ENCODE assay signal across 16 cellular contexts in the genomic region with DNA sequence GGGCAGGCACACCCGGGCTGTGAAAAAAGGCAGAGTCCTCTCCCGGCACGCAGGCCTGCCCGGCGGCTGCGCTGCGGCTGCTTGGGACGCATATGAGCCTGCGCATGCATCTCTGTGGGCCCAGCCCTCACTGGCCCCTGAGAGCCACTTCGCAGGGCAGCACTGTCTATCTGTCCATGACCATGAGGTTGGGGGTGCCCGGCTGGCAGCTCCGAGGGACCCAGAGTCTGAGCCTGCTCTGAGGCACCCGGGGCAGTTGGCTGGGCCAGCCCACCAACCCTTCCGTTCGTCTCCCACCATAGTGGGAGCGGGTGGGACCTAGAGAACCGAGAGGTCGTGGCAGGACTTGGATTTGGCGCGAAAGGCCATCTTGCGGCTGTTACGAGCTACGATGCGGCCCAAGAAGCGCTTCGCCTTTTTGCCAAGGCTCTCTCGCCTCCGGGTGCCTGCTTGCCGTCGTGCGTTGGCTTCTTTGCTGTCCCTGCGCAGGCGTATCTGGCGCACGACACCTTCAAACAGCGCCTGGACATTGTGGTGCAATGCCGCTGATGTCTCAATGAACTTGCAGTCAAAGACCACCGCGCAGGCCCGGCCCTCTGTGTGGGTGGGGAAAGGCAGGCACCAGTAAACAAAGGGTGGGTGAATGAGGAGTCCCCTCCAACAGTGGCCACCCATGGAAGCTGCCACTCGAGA. TPM values are rescaled to one million over a fixed set of nuclear protein-coding genes. Genes with fewer than 3 reads are reported as not detected.
DNase-seq lines count a peak whose midpoint lies in the region; ATAC-seq and TF ChIP-seq lines count a peak whose summit lies in the region.
"Had no signal": no experiment of that assay in that cellular context is flagged by ENCODE, and none has a peak within 500 bp of the region (broad histone marks: within the 10 kb centered on the region; RNA-seq: fewer than 3 reads in every experiment).

No MANE protein-coding gene starts in this region.

- no peak overlapping the region for H3K4me2 ChIP-seq in osteoblast (ENCODE audit: insufficient read depth, low read length)
- H3K4me2 ChIP-seq: KMS-11, PC-9 had no signal

- no peak for TF ChIP-seq EP300 in upper lobe of left lung (IDR thresholded peaks at IDR 0.05)

- no peak overlapping the region for H2AFZ ChIP-seq in osteoblast (ENCODE audit: low read length)
- H2AFZ ChIP-seq: PC-9 had no signal

- no peaks in the 10 kb centered on the region for H3K79me2 ChIP-seq in osteoblast (ENCODE audit: insufficient read depth, low read length)

- WGBS in upper lobe of left lung, 2 donors: 74 to 81% methylated on average over 29 to 41 of the region's 41 CpGs

- H3K4me1 ChIP-seq in osteoblast (ENCODE audit: insufficient read depth, low read length): peaks cover 30% of the 10 kb centered on the region
- peaks cover 26 to 38% (median 29%) of the 10 kb centered on the region in 4 donors for H3K4me1 ChIP-seq in upper lobe of left lung

- H3K27ac ChIP-seq in osteoblast (ENCODE audit: low read depth, low read length): no peak overlapping the region
- peak overlapping the region in 3 of 4 donors; percentile 35 to 61 (median 42) for H3K27ac ChIP-seq in upper lobe of left lung
- H3K27ac ChIP-seq: 22Rv1, KMS-11, PC-9 had no signal

- H4K20me1 ChIP-seq in osteoblast (ENCODE audit: insufficient read depth, low read length): no peaks in the 10 kb centered on the region

- H3K9me3 ChIP-seq in osteoblast (ENCODE audit: low read depth, low read length) (no peaks in the 10 kb centered on the region), upper lobe of left lung (no peaks in the 10 kb centered on the region)

- no peak for TF ChIP-seq CTCF in epithelial cell of esophagus (IDR thresholded peaks at IDR 0.05; ENCODE audit: insufficient read depth, low read depth, low read length, missing control alignments)
- TF ChIP-seq CTCF in osteoblast (IDR thresholded peaks at IDR 0.05; ENCODE audit: extremely low read depth, low read depth, low read length): no peak
- TF ChIP-seq CTCF in upper lobe of left lung (IDR thresholded peaks at IDR 0.05): no peak
- TF ChIP-seq CTCF in foreskin fibroblast (IDR thresholded peaks at IDR 0.05; ENCODE audit: low read depth, low read length): no peak

- intact Hi-C loops in Right ventricle myocardium inferior (cut with DNase I): no loop called here
- intact Hi-C loops in Right ventricle myocardium superior (cut with DNase I): loop anchor here (2.0 kb wide), 1 partner anchor 15 kb away; no protein-coding TSS in a partner anchor

- H3K36me3 ChIP-seq in osteoblast (ENCODE audit: insufficient read depth, low read length) (no peaks in the 10 kb centered on the region), upper lobe of left lung (peaks cover 0 to 8% (median 4%) of the 10 kb centered on the region in 4 donors)

- H3K27me3 ChIP-seq in osteoblast (ENCODE audit: insufficient read depth, low read length) (peaks cover 44% of the 10 kb centered on the region), upper lobe of left lung (peaks cover 0 to 16% (median 10%) of the 10 kb centered on the region in 4 donors)

- no peak overlapping the region for H3K4me3 ChIP-seq in epithelial cell of esophagus (ENCODE audit: low read length)
- no peak overlapping the region for H3K4me3 ChIP-seq in osteoblast (ENCODE audit: insufficient read depth, low read length)
- H3K4me3 ChIP-seq in upper lobe of left lung: peak overlapping the region in 2 of 4 donors; percentile 6 to 68
- H3K4me3 ChIP-seq in foreskin fibroblast (ENCODE audit: low read depth in 1 of 2, low read length in 2 of 2): no peak overlapping the region
- H3K4me3 ChIP-seq: PC-9 had no signal

- DNase-seq in Right ventricle myocardium inferior (ENCODE audit: missing footprints) (peak; percentile 54), Right ventricle myocardium superior (no peak), epithelial cell of esophagus (ENCODE audit: low read depth) (peak; percentile 37), osteoblast (ENCODE audit: insufficient read length, low spot score, missing footprints) (peak; percentile 87), upper lobe of left lung (peak in 1 of 2 donors; percentile 73), foreskin fibroblast (no peak), Ammon's horn (ENCODE audit: low spot score) (no peak)
- DNase-seq: C1 segment of cervical spinal cord, NCI-H1092, NCI-H1694 treated with DMSO at 0.1 percent for 48 hours, NCI-H446, PC-9 had no signal

- ATAC-seq in Right ventricle myocardium inferior (no peak), Right ventricle myocardium superior (ENCODE audit: poor library complexity) (no peak), upper lobe of left lung (ENCODE audit: low FRiP score in 2 of 2) (no peak), GM18498 (IDR thresholded peaks at IDR 0.05; ENCODE audit: unreplicated experiment) (no peak)

- no peak for TF ChIP-seq POLR2A in upper lobe of left lung (IDR thresholded peaks at IDR 0.05)

RNA-seq across cellular contexts. Expression of gene CDH16, which starts 3.2 kb away (rescaled TPM):
- total RNA-seq in Right ventricle myocardium inferior (0.16 TPM), Right ventricle myocardium superior (0.13 TPM), osteoblast (not detected in 2 replicates), upper lobe of left lung (1 to 10 TPM in 2 of 6 donors, under 1 TPM in 1, not detected in 3; 0.40 to 1.8 (median 1.7) TPM)
- total RNA-seq: MCF 10A, PC-9 had no signal

RNA-seq across cellular contexts. Expression of gene RRAD, which starts 3.4 kb away (rescaled TPM):
- total RNA-seq in Right ventricle myocardium inferior (84.3 TPM), Right ventricle myocardium superior (95.4 TPM), osteoblast (3.2 and 4.3 TPM in 2 replicates), upper lobe of left lung (10 to 100 TPM; 13.8 to 50.3 (median 47.0) TPM)
- total RNA-seq: MCF 10A had no signal

RNA-seq across cellular contexts. Expression of gene CIAO2B, which starts 12.3 kb away (rescaled TPM):
- total RNA-seq in Right ventricle myocardium inferior (127 TPM), Right ventricle myocardium superior (103 TPM), osteoblast (90.8 and 97.4 TPM in 2 replicates), upper lobe of left lung (100 to 1,000 TPM in 1 of 6 donors, 10 to 100 TPM in 5; 59.6 to 131 (median 73.2) TPM)

RNA-seq across cellular contexts. Expression of gene CES2, which starts 13.4 kb away (rescaled TPM):
- 126 TPM for total RNA-seq in Right ventricle myocardium inferior
- 114 TPM for total RNA-seq in Right ventricle myocardium superior
- 38.6 and 42.3 TPM in 2 replicates for total RNA-seq in osteoblast
- 10 to 100 TPM; 32.2 to 76.1 (median 46.5) TPM for total RNA-seq in upper lobe of left lung

RNA-seq across cellular contexts. Expression of gene CES3, which starts 39.2 kb away (rescaled TPM):
- total RNA-seq in Right ventricle myocardium inferior (0.78 TPM), Right ventricle myocardium superior (2.0 TPM), osteoblast (0.29 TPM in 1 of 2 replicates, not detected in the other), upper lobe of left lung (1 to 10 TPM; 1.4 to 6.2 (median 2.9) TPM)

Comparison
In these comparisons a context has a peak if more than half of its experiments do, and no peak if none do; other contexts are left out.
1. DNase-seq: peak in Right ventricle myocardium inferior (single experiment), epithelial cell of esophagus (single experiment) and osteoblast (single experiment); none in Right ventricle myocardium superior (single experiment), foreskin fibroblast (0 of 2) and Ammon's horn (single experiment).